Comparison of ENCODE assay signal across 12 cellular contexts in genomic region chr12:49624919-49625577, GRCh38. TPM values are rescaled to one million over a fixed set of nuclear protein-coding genes. Genes with fewer than 3 reads are reported as not detected.
DNase-seq lines count a peak whose midpoint lies in the region; ATAC-seq and TF ChIP-seq lines count a peak whose summit lies in the region.
"Had no signal": no experiment of that assay in that cellular context is flagged by ENCODE, and none has a peak within 500 bp of the region (broad histone marks: within the 10 kb centered on the region; RNA-seq: fewer than 3 reads in every experiment).

No MANE protein-coding gene starts in this region.

- peaks cover 6% of the 10 kb centered on the region for H3K23me2 ChIP-seq in H9 (ENCODE audit: insufficient read length, low read depth, low read length, poor library complexity, severe bottlenecking)

- H4K8ac ChIP-seq in H9 (replicated peaks; ENCODE audit: insufficient read length, low read depth, low read length): no peak overlapping the region

- H3K9me3 Mint-ChIP-seq in CD4-positive, CD25-positive, alpha-beta regulatory T cell: peaks cover 0 to 1% (median 0%) of the 10 kb centered on the region in 7 donors
- H3K9me3 Mint-ChIP-seq in H9 (no peaks in the 10 kb centered on the region), mesothelial cell of epicardium (no peaks in the 10 kb centered on the region)
- H3K9me3 Mint-ChIP-seq: neural crest cell had no signal

- H3K27ac ChIP-seq in CD4-positive, CD25-positive, alpha-beta regulatory T cell (ENCODE audit: insufficient read depth, low read length, poor library complexity, severe bottlenecking): no peak overlapping the region
- H3K27ac ChIP-seq in H9 (ENCODE audit: insufficient read length, low read depth, low read length): no peak overlapping the region

- H2AFZ ChIP-seq in H9 (ENCODE audit: low read length): no peak overlapping the region

- H3K23ac ChIP-seq in H9 (ENCODE audit: insufficient read length, low read depth, low read length): no peak overlapping the region

- H2BK12ac ChIP-seq in H9 (ENCODE audit: insufficient read length, low read depth, low read length): no peak overlapping the region

- H3K27me3 ChIP-seq in CD4-positive, CD25-positive, alpha-beta regulatory T cell (ENCODE audit: control insufficient read depth, insufficient read depth, low read length): peaks cover under 1% of the 10 kb centered on the region
- no peaks in the 10 kb centered on the region for H3K27me3 ChIP-seq in H9 (ENCODE audit: insufficient read depth, low read length)

- no peaks in the 10 kb centered on the region for H3K36me3 Mint-ChIP-seq in CD4-positive, CD25-positive, alpha-beta regulatory T cell
- H3K36me3 Mint-ChIP-seq in H9 (ENCODE audit: insufficient read depth in 1 of 3, low read depth in 3 of 3) (no peaks in the 10 kb centered on the region; a peak in 1 of 7 replicates), mesothelial cell of epicardium (no peaks in the 10 kb centered on the region)

- no peak overlapping the region for H3K9ac ChIP-seq in H9 (ENCODE audit: extremely low read depth, insufficient read length, low read length)

- peaks cover 5 to 31% (median 16%) of the 10 kb centered on the region in 4 donors for H3K4me1 Mint-ChIP-seq in CD4-positive, CD25-positive, alpha-beta regulatory T cell
- H3K4me1 Mint-ChIP-seq in H9: peaks cover 23 to 25% of the 10 kb centered on the region in 2 experiments
- peaks cover 21% of the 10 kb centered on the region for H3K4me1 Mint-ChIP-seq in mesothelial cell of epicardium

- no peak for DNase-seq in CD4-positive, CD25-positive, alpha-beta regulatory T cell
- DNase-seq in H9 (no peak), astrocyte of the cerebellum (ENCODE audit: low read depth) (peak; percentile 27), mesothelial cell of epicardium (ENCODE audit: low spot score in 2 of 2, unreplicated experiment in 2 of 2) (no peak), NCI-H2171 treated with DMSO at 0.1 percent for 48 hours (lab: John Stamatoyannopoulos, UW) (no peak), SK-N-DZ (ENCODE audit: low spot score) (no peak), NCI-H1694 (lab: John Stamatoyannopoulos, UW) (no peak)
- DNase-seq: GF-D8, KG1, NCI-H748 treated with DMSO at 0.1 percent for 48 hours had no signal

- peak overlapping the region in 2 of 4 donors; percentile 42 to 54 for H3K4me3 Mint-ChIP-seq in CD4-positive, CD25-positive, alpha-beta regulatory T cell
- H3K4me3 Mint-ChIP-seq in H9 (peak overlapping the region; percentile 30 to 66; a peak in 3 of 5 replicates), mesothelial cell of epicardium (peak overlapping the region; percentile 53)

- no CpG with 5 or more reads among the region's 4 CpGs for WGBS in H9 (ENCODE audit: extremely low coverage, insufficient read length, low lambda C conversion rate)

- no peaks in the 10 kb centered on the region for H3K79me1 ChIP-seq in H9 (ENCODE audit: insufficient read depth, low read depth, low read length, poor library complexity, severe bottlenecking)

- H2AK5ac ChIP-seq in H9 (ENCODE audit: insufficient read length, low read length): no peak overlapping the region

- peak overlapping the region in 2 of 3 donors; percentile 29 to 76 for H3K27ac Mint-ChIP-seq in CD4-positive, CD25-positive, alpha-beta regulatory T cell
- H3K27ac Mint-ChIP-seq in H9 (peak overlapping the region in 1 of 3 experiments; percentile 74; a peak in 2 of 7 replicates), mesothelial cell of epicardium (peak overlapping the region; percentile 76)

- H2BK20ac ChIP-seq in H9 (ENCODE audit: low read depth, low read length, poor library complexity, severe bottlenecking): no peak overlapping the region

- no peaks in the 10 kb centered on the region for H3K36me3 ChIP-seq in CD4-positive, CD25-positive, alpha-beta regulatory T cell (ENCODE audit: control insufficient read depth, insufficient read depth, low read length)

- no peak overlapping the region for H2BK120ac ChIP-seq in H9 (ENCODE audit: low read depth, low read length, poor library complexity, severe bottlenecking)

- H4K91ac ChIP-seq in H9 (ENCODE audit: insufficient read length, low read depth, low read length): no peak overlapping the region

- H4K5ac ChIP-seq in H9 (ENCODE audit: insufficient read length, low read depth, low read length): no peak overlapping the region

- peaks cover 19% of the 10 kb centered on the region for H3K4me1 ChIP-seq in CD4-positive, CD25-positive, alpha-beta regulatory T cell (ENCODE audit: control insufficient read depth, insufficient read depth, low read length, poor library complexity, severe bottlenecking)
- H3K4me1 ChIP-seq in H9 (ENCODE audit: insufficient read depth, low read length): no peaks in the 10 kb centered on the region

- H3K4ac ChIP-seq in H9 (ENCODE audit: low read depth, low read length): no peak overlapping the region

- H2BK15ac ChIP-seq in H9 (ENCODE audit: low read depth, low read length): no peak overlapping the region

- no peak overlapping the region for H2BK5ac ChIP-seq in H9 (ENCODE audit: insufficient read length, low read length)

- peaks cover 23% of the 10 kb centered on the region for H3K27me3 Mint-ChIP-seq in CD4-positive, CD25-positive, alpha-beta regulatory T cell
- H3K27me3 Mint-ChIP-seq in H9 (ENCODE audit: low read depth): no peaks in the 10 kb centered on the region; the same call in 1 of the 2 replicates
- no peaks in the 10 kb centered on the region for H3K27me3 Mint-ChIP-seq in mesothelial cell of epicardium (ENCODE audit: low read depth)

- no peak overlapping the region for H3K4me2 ChIP-seq in H9 (ENCODE audit: insufficient read depth, insufficient read length, low read length)

- in situ Hi-C loops in astrocyte of the cerebellum (cut with HindIII; ENCODE audit: low sequenced_read_pairs): no loop called here

- H4K20me1 ChIP-seq in H9 (ENCODE audit: control insufficient read depth, insufficient read depth, insufficient read length): no peaks in the 10 kb centered on the region

- no peaks in the 10 kb centered on the region for H3K79me2 ChIP-seq in H9 (ENCODE audit: insufficient read depth, low read length)

- TF ChIP-seq CTCF in H9 (conservative IDR thresholded peaks at IDR 0.05) (no peak), astrocyte of the cerebellum (IDR thresholded peaks at IDR 0.05; ENCODE audit: low read depth, low read length, missing control alignments) (no peak), mesothelial cell of epicardium (IDR thresholded peaks at IDR 0.05; ENCODE audit: unreplicated experiment) (no peak)

- H3K14ac ChIP-seq in H9 (ENCODE audit: insufficient read depth, low read length): no peak overlapping the region

- no peak overlapping the region for H3K4me3 ChIP-seq in CD4-positive, CD25-positive, alpha-beta regulatory T cell (ENCODE audit: low read depth, low read length)
- no peak overlapping the region for H3K4me3 ChIP-seq in astrocyte of the cerebellum (ENCODE audit: low read depth, low read length)

- H3K9me3 ChIP-seq in CD4-positive, CD25-positive, alpha-beta regulatory T cell (ENCODE audit: control insufficient read depth in 2 of 2, low read length in 2 of 2): no peaks in the 10 kb centered on the region
- no peaks in the 10 kb centered on the region for H3K9me3 ChIP-seq in H9 (ENCODE audit: control insufficient read depth, low read depth, low read length)

- H3K18ac ChIP-seq in H9 (ENCODE audit: insufficient read length, low read depth, low read length): no peak overlapping the region

- no peak overlapping the region for H3T11ph ChIP-seq in H9 (ENCODE audit: low read length)

- no peak overlapping the region for H3K56ac ChIP-seq in H9 (ENCODE audit: insufficient read length, low read depth, low read length)

- ATAC-seq in CD4-positive, CD25-positive, alpha-beta regulatory T cell (ENCODE audit: low read depth in 2 of 2): no peak
- ATAC-seq in GM21390 (IDR thresholded peaks at IDR 0.05; ENCODE audit: unreplicated experiment): no peak

RNA-seq across cellular contexts. Expression of gene PRPF40B, which starts 1.7 kb away (rescaled TPM):
- 6.3 TPM for total RNA-seq in CD4-positive, CD25-positive, alpha-beta regulatory T cell
- 1 to 10 TPM in 3 of 4 donors, under 1 TPM in 1; 0.78 to 3.2 (median 1.7) TPM for polyA plus RNA-seq in CD4-positive, CD25-positive, alpha-beta regulatory T cell
- total RNA-seq in H9 (2021) (17.4 and 19.0 TPM in 2 replicates), mesothelial cell of epicardium (56.7 to 62.0 TPM (median 56.9 TPM) in 3 replicates)
- polyA plus RNA-seq in SK-N-DZ (2014; cell fraction: cytosol; rRNA removed): 11.2 and 12.7 TPM in 2 replicates
- 60.3 and 78.8 TPM in 2 replicates for polyA plus RNA-seq in SK-N-DZ (2014; cell fraction: nucleus; rRNA removed)

RNA-seq across cellular contexts. Expression of gene FAM186B, which starts 19.6 kb away (rescaled TPM):
- not detected for total RNA-seq in CD4-positive, CD25-positive, alpha-beta regulatory T cell
- polyA plus RNA-seq in CD4-positive, CD25-positive, alpha-beta regulatory T cell: under 1 TPM in 1 of 4 donors, not detected in 3; 0.14 TPM
- 0.42 and 0.46 TPM in 2 replicates for total RNA-seq in H9 (2021)
- total RNA-seq in mesothelial cell of epicardium: 0.29 to 0.50 TPM (median 0.40 TPM) in 3 replicates
- 0.10 and 0.48 TPM in 2 replicates for polyA plus RNA-seq in SK-N-DZ (2014; cell fraction: cytosol; rRNA removed)
- polyA plus RNA-seq in SK-N-DZ (2014; cell fraction: nucleus; rRNA removed): 0.25 TPM in 1 of 2 replicates, not detected in the other

RNA-seq across cellular contexts. Expression of gene MCRS1, which starts 57.1 kb away (rescaled TPM):
- 72.8 TPM for total RNA-seq in CD4-positive, CD25-positive, alpha-beta regulatory T cell
- 10 to 100 TPM; 62.8 to 81.0 (median 67.8) TPM for polyA plus RNA-seq in CD4-positive, CD25-positive, alpha-beta regulatory T cell
- 98.7 and 103 TPM in 2 replicates for total RNA-seq in H9 (2021)
- total RNA-seq in mesothelial cell of epicardium: 65.6 to 72.4 TPM (median 68.1 TPM) in 3 replicates
- 128 and 140 TPM in 2 replicates for polyA plus RNA-seq in SK-N-DZ (2014; cell fraction: cytosol; rRNA removed)
- 202 and 227 TPM in 2 replicates for polyA plus RNA-seq in SK-N-DZ (2014; cell fraction: nucleus; rRNA removed)
